ENCODE assay signal across 1 cellular context in the genomic region with DNA sequence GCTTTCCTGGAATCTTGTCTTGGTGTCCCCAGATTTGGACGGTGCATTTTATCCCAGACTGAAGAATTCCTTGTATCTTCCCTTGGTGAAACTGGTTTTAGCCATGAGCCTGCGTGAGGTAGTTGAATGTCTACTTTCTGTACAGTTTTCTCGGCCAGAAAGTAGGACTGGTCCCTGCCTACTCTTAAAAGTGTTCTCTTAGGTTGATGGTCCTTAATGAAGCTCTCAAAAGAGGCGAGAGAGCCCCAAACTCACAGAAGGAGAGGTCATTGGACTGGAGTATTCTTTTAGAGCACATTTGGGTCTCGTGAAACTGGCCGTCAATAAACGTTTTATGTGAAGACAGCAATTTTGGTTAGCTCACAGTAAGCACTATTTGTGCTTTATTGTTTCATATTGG.
TF ChIP-seq lines count a peak whose summit lies in the region.

No MANE protein-coding gene starts in this region.

TF ChIP-seq in K562, 482 proteins besides CTCF, POLR2A, EP300 and RAD21:
- 0 out of 2 replicates have a peak, but pooled peaks have one; percentile 16 for TF ChIP-seq C11orf30 (IDR thresholded peaks at IDR 0.05; ENCODE audit: low read depth)
- TF ChIP-seq, protein P1, sequence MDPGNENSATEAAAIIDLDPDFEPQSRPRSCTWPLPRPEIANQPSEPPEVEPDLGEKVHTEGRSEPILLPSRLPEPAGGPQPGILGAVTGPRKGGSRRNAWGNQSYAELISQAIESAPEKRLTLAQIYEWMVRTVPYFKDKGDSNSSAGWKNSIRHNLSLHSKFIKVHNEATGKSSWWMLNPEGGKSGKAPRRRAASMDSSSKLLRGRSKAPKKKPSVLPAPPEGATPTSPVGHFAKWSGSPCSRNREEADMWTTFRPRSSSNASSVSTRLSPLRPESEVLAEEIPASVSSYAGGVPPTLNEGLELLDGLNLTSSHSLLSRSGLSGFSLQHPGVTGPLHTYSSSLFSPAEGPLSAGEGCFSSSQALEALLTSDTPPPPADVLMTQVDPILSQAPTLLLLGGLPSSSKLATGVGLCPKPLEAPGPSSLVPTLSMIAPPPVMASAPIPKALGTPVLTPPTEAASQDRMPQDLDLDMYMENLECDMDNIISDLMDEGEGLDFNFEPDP (CRISPR knock-in tag; IDR thresholded peaks at IDR 0.05), result no peak
- TF ChIP-seq, protein P2, sequence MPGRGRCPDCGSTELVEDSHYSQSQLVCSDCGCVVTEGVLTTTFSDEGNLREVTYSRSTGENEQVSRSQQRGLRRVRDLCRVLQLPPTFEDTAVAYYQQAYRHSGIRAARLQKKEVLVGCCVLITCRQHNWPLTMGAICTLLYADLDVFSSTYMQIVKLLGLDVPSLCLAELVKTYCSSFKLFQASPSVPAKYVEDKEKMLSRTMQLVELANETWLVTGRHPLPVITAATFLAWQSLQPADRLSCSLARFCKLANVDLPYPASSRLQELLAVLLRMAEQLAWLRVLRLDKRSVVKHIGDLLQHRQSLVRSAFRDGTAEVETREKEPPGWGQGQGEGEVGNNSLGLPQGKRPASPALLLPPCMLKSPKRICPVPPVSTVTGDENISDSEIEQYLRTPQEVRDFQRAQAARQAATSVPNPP (IDR thresholded peaks at IDR 0.05; ENCODE audit: borderline replicate concordance, insufficient read depth, insufficient read length), result no peak
- no peak for TF ChIP-seq ARHGAP35 (IDR thresholded peaks at IDR 0.05; ENCODE audit: partially characterized antibody)
- TF ChIP-seq TEAD4 (IDR thresholded peaks at IDR 0.05; ENCODE audit: low read length), result no peak
- no peak for TF ChIP-seq TEAD4 (CRISPR knock-in tag; IDR thresholded peaks at IDR 0.05; ENCODE audit: borderline replicate concordance)
- peak; percentile 13; the same call in 1 of the 2 replicates for TF ChIP-seq ZNF316 (IDR thresholded peaks at IDR 0.05)
- no peak for TF ChIP-seq TAF7 (tag; IDR thresholded peaks at IDR 0.05)
- no peak for TF ChIP-seq ZBTB9 (CRISPR knock-in tag; IDR thresholded peaks at IDR 0.05)
